In genomic region chr17:77343031-77343866, GRCh38 we compare ENCODE assay signal across 11 cellular contexts.
A peak's percentile ranks its signal among the peaks of the same experiment; 100 is the strongest.
DNase-seq lines count a peak whose midpoint lies in the region; ATAC-seq and TF ChIP-seq lines count a peak whose summit lies in the region.
"Had no signal": no experiment of that assay in that cellular context is flagged by ENCODE, and none has a peak within 500 bp of the region (broad histone marks: within the 10 kb centered on the region; RNA-seq: fewer than 3 reads in every experiment).

No MANE protein-coding gene starts in this region.

- peak; percentile 9 for DNase-seq in right atrium auricular region (ENCODE audit: low spot score)
- DNase-seq in left ventricle myocardium inferior = no peak
- no peak for DNase-seq in activated T-helper 1 cell treated with anti-CD3 and anti-CD28 coated beads, Interleukin-12 subunit alpha, Interleukin-12 subunit beta, Interleukin-2, Interleukin-4 antibody, amounts not matched to agents 30 ng/mL and 10 ng/mL and 1 ng/mL, durations not matched to agents 14 hours and 24 hours and 36 hours (ENCODE audit: low spot score)
- peak; percentile 22 for DNase-seq in mesenteric fat pad (ENCODE audit: low spot score)
- no peak for DNase-seq in substantia nigra (lab: John Stamatoyannopoulos, UW)
- no peak for DNase-seq in putamen (ENCODE audit: low spot score)
- DNase-seq in UCSD-AML1 (lab: John Stamatoyannopoulos, UW; ENCODE audit: unreplicated experiment) = no peak
- DNase-seq: NCI-H2227 treated with DMSO at 0.1 percent for 48 hours had no signal

- H3K9me3 Mint-ChIP-seq in activated T-helper 1 cell treated with anti-CD3 and anti-CD28 coated beads, Interleukin-12 subunit alpha, Interleukin-12 subunit beta, Interleukin-2, Interleukin-4 antibody, amounts not matched to agents 30 ng/mL and 10 ng/mL and 1 ng/mL, durations not matched to agents 14 hours and 24 hours and 36 hours = peaks cover 11% of the 10 kb centered on the region

- peak overlapping the region; percentile 43 for H3K4me3 Mint-ChIP-seq in activated T-helper 1 cell treated with anti-CD3 and anti-CD28 coated beads, Interleukin-12 subunit alpha, Interleukin-12 subunit beta, Interleukin-2, Interleukin-4 antibody, amounts not matched to agents 30 ng/mL and 10 ng/mL and 1 ng/mL, durations not matched to agents 14 hours and 24 hours and 36 hours
- H3K4me3 Mint-ChIP-seq: neural crest cell had no signal

- peaks cover 0 to 6% of the 10 kb centered on the region in 2 donors for H3K4me1 ChIP-seq in right atrium auricular region
- peaks cover 12% of the 10 kb centered on the region for H3K4me1 ChIP-seq in left ventricle myocardium inferior

- TF ChIP-seq CTCF in right atrium auricular region (IDR thresholded peaks at IDR 0.05) (no peak), left ventricle myocardium inferior (IDR thresholded peaks at IDR 0.05; ENCODE audit: borderline replicate concordance) (no peak)

- H3K4me1 Mint-ChIP-seq in activated T-helper 1 cell treated with anti-CD3 and anti-CD28 coated beads, Interleukin-12 subunit alpha, Interleukin-12 subunit beta, Interleukin-2, Interleukin-4 antibody, amounts not matched to agents 30 ng/mL and 10 ng/mL and 1 ng/mL, durations not matched to agents 14 hours and 24 hours and 36 hours (ENCODE audit: low read depth) = peaks cover 48% of the 10 kb centered on the region
- H3K4me1 Mint-ChIP-seq: neural crest cell had no signal

- H3K27me3 ChIP-seq in right atrium auricular region (no peaks in the 10 kb centered on the region), left ventricle myocardium inferior (ENCODE audit: low read depth) (no peaks in the 10 kb centered on the region)

- H3K27ac Mint-ChIP-seq in activated T-helper 1 cell treated with anti-CD3 and anti-CD28 coated beads, Interleukin-12 subunit alpha, Interleukin-12 subunit beta, Interleukin-2, Interleukin-4 antibody, amounts not matched to agents 30 ng/mL and 10 ng/mL and 1 ng/mL, durations not matched to agents 14 hours and 24 hours and 36 hours = peak overlapping the region; percentile 62

- H3K27ac ChIP-seq in right atrium auricular region (no peak overlapping the region), left ventricle myocardium inferior (replicated peaks) (no peak overlapping the region), substantia nigra (ENCODE audit: low read depth, low read length, poor library complexity, severe bottlenecking) (no peak overlapping the region)
- H3K27ac ChIP-seq: C4-2B had no signal

- H3K9me3 ChIP-seq in right atrium auricular region (peaks cover 0 to 5% of the 10 kb centered on the region in 2 donors), left ventricle myocardium inferior (replicated peaks) (peaks cover 7% of the 10 kb centered on the region)

- no peaks in the 10 kb centered on the region for H3K36me3 ChIP-seq in right atrium auricular region
- no peaks in the 10 kb centered on the region for H3K36me3 ChIP-seq in left ventricle myocardium inferior

- H3K36me3 Mint-ChIP-seq in activated T-helper 1 cell treated with anti-CD3 and anti-CD28 coated beads, Interleukin-12 subunit alpha, Interleukin-12 subunit beta, Interleukin-2, Interleukin-4 antibody, amounts not matched to agents 30 ng/mL and 10 ng/mL and 1 ng/mL, durations not matched to agents 14 hours and 24 hours and 36 hours (ENCODE audit: low read depth) = peaks cover 8% of the 10 kb centered on the region

- no peak for ATAC-seq in HG02884 (IDR thresholded peaks at IDR 0.05; ENCODE audit: unreplicated experiment)

- H3K4me3 ChIP-seq in right atrium auricular region (no peak overlapping the region), left ventricle myocardium inferior (no peak overlapping the region)

- intact Hi-C loops in left ventricle myocardium inferior (cut with micrococcal nuclease) = no loop called here
- intact Hi-C loops in activated T-helper 1 cell treated with anti-CD3 and anti-CD28 coated beads, Interleukin-12 subunit alpha, Interleukin-12 subunit beta, Interleukin-2, Interleukin-4 antibody, amounts not matched to agents 30 ng/mL and 10 ng/mL and 1 ng/mL, durations not matched to agents 14 hours and 24 hours and 36 hours (cut with micrococcal nuclease) = loop anchor here (2.0 kb wide), 2 partner anchors 14 to 34 kb away; no protein-coding TSS in a partner anchor

- no peaks in the 10 kb centered on the region for H3K27me3 Mint-ChIP-seq in activated T-helper 1 cell treated with anti-CD3 and anti-CD28 coated beads, Interleukin-12 subunit alpha, Interleukin-12 subunit beta, Interleukin-2, Interleukin-4 antibody, amounts not matched to agents 30 ng/mL and 10 ng/mL and 1 ng/mL, durations not matched to agents 14 hours and 24 hours and 36 hours (ENCODE audit: insufficient read depth)

Comparison
In these comparisons a context has a peak if more than half of its experiments do, and no peak if none do; other contexts are left out.
1. DNase-seq: peak in right atrium auricular region (single experiment) and mesenteric fat pad (single experiment); none in left ventricle myocardium inferior (single experiment), activated T-helper 1 cell treated with anti-CD3 and anti-CD28 coated beads, Interleukin-12 subunit alpha, Interleukin-12 subunit beta, Interleukin-2, Interleukin-4 antibody, amounts not matched to agents 30 ng/mL and 10 ng/mL and 1 ng/mL, durations not matched to agents 14 hours and 24 hours and 36 hours (single experiment), substantia nigra (0 of 49), putamen (single experiment) and UCSD-AML1 (single experiment).